Comparison of ENCODE assay signal across 15 cellular contexts in genomic region chr6:139698526-139699182, GRCh38.
DNase-seq lines count a peak whose midpoint lies in the region; ATAC-seq and TF ChIP-seq lines count a peak whose summit lies in the region.
"Had no signal": no experiment of that assay in that cellular context is flagged by ENCODE, and none has a peak within 500 bp of the region (broad histone marks: within the 10 kb centered on the region; RNA-seq: fewer than 3 reads in every experiment).

No MANE protein-coding gene starts in this region.

- H3K27ac Mint-ChIP-seq in stimulated activated naive CD8-positive, alpha-beta T cell treated with anti-CD3 and anti-CD28 coated beads, Interleukin-15, amount 100 ng/mL, for 72 hours: no peak overlapping the region
- H3K27ac Mint-ChIP-seq: activated CD8-positive, alpha-beta memory T cell treated with anti-CD3 and anti-CD28 coated beads, Interleukin-2, amount 10 ng/mL, durations not matched to agents 7 days and 5 days had no signal

- WGBS in heart left ventricle, 4 donors: 86 to 93% (median 92%) methylated on average over 3 of the region's 3 CpGs
- 42 to 50% methylated on average over 3 of the region's 3 CpGs for WGBS in upper lobe of left lung, 2 donors

- H3K9me3 ChIP-seq in heart left ventricle: peaks cover 0 to 6% (median 0%) of the 10 kb centered on the region in 12 donors
- no peaks in the 10 kb centered on the region for H3K9me3 ChIP-seq in upper lobe of left lung
- H3K9me3 ChIP-seq: ovary had no signal

- H3K4me1 Mint-ChIP-seq in stimulated activated naive CD8-positive, alpha-beta T cell treated with anti-CD3 and anti-CD28 coated beads, Interleukin-15, amount 100 ng/mL, for 72 hours: peaks cover 6% of the 10 kb centered on the region

- H3K4me1 ChIP-seq in heart left ventricle: peaks cover 0 to 5% (median 0%) of the 10 kb centered on the region in 12 donors
- peaks cover 4 to 12% (median 8%) of the 10 kb centered on the region in 4 donors for H3K4me1 ChIP-seq in upper lobe of left lung

- no peak overlapping the region for H3K27ac ChIP-seq in heart left ventricle
- H3K27ac ChIP-seq in upper lobe of left lung: peak overlapping the region in 3 of 4 donors; percentile 38 to 64 (median 61)
- H3K27ac ChIP-seq: ovary, VCaP had no signal

- H3K4me3 ChIP-seq in heart left ventricle (no peak overlapping the region), choroid plexus epithelial cell (ENCODE audit: low read depth, low read length) (no peak overlapping the region), upper lobe of left lung (no peak overlapping the region)
- H3K4me3 ChIP-seq: ovary had no signal

- DNase-seq in Right ventricle myocardium superior (no peak), heart left ventricle (no peak), choroid plexus epithelial cell (ENCODE audit: low read depth) (peak; percentile 22), left kidney (ENCODE audit: low read depth, low spot score) (peak; percentile 59), upper lobe of left lung (peak in 1 of 2 donors; percentile 58)
- no peak for DNase-seq in stimulated activated naive CD8-positive, alpha-beta T cell treated with anti-CD3 and anti-CD28 coated beads, Interleukin-15, amount 100 ng/mL, for 72 hours
- DNase-seq: activated CD8-positive, alpha-beta memory T cell treated with anti-CD3 and anti-CD28 coated beads, Interleukin-2, amount 10 ng/mL, durations not matched to agents 7 days and 5 days; activated naive CD4-positive, alpha-beta T cell treated with Interleukin-2 at 50 U/mL for 16 hours; caudate nucleus; NCI-H2107; NK-92 treated with Interleukin-12 subunit alpha and Interleukin-12 subunit beta, amount 100 ng/mL, for 24 hours had no signal

- ATAC-seq in Right ventricle myocardium superior (ENCODE audit: poor library complexity) (peak; percentile 63), heart left ventricle (no peak), upper lobe of left lung (ENCODE audit: low FRiP score in 2 of 2) (peak in 1 of 2 donors; percentile 58), HG03039 (IDR thresholded peaks at IDR 0.05; ENCODE audit: unreplicated experiment) (no peak), HG03045 (IDR thresholded peaks at IDR 0.05; ENCODE audit: unreplicated experiment) (no peak)
- no peak for ATAC-seq in stimulated activated naive CD8-positive, alpha-beta T cell treated with anti-CD3 and anti-CD28 coated beads, Interleukin-15, amount 100 ng/mL, for 72 hours
- ATAC-seq: activated CD8-positive, alpha-beta memory T cell treated with anti-CD3 and anti-CD28 coated beads, Interleukin-2, amount 10 ng/mL, durations not matched to agents 7 days and 5 days had no signal

- TF ChIP-seq POLR2A in heart left ventricle (IDR thresholded peaks at IDR 0.05): no peak
- no peak for TF ChIP-seq POLR2A in upper lobe of left lung (IDR thresholded peaks at IDR 0.05)

- no peaks in the 10 kb centered on the region for H3K36me3 ChIP-seq in heart left ventricle
- no peaks in the 10 kb centered on the region for H3K36me3 ChIP-seq in upper lobe of left lung
- H3K36me3 ChIP-seq: ovary had no signal

- no peaks in the 10 kb centered on the region for H3K27me3 Mint-ChIP-seq in stimulated activated naive CD8-positive, alpha-beta T cell treated with anti-CD3 and anti-CD28 coated beads, Interleukin-15, amount 100 ng/mL, for 72 hours
- H3K27me3 Mint-ChIP-seq: activated CD8-positive, alpha-beta memory T cell treated with anti-CD3 and anti-CD28 coated beads, Interleukin-2, amount 10 ng/mL, durations not matched to agents 7 days and 5 days had no signal

- H3K27me3 ChIP-seq in heart left ventricle (no peaks in the 10 kb centered on the region), upper lobe of left lung (no peaks in the 10 kb centered on the region)
- H3K27me3 ChIP-seq: ovary had no signal

- H3K4me3 Mint-ChIP-seq in stimulated activated naive CD8-positive, alpha-beta T cell treated with anti-CD3 and anti-CD28 coated beads, Interleukin-15, amount 100 ng/mL, for 72 hours: no peak overlapping the region
- H3K4me3 Mint-ChIP-seq: activated CD8-positive, alpha-beta memory T cell treated with anti-CD3 and anti-CD28 coated beads, Interleukin-2, amount 10 ng/mL, durations not matched to agents 7 days and 5 days had no signal

- intact Hi-C loops in Right ventricle myocardium superior (cut with DNase I) (no loop called here), heart left ventricle (cut with DNase I) (no loop called here)

- H3K9me3 Mint-ChIP-seq in stimulated activated naive CD8-positive, alpha-beta T cell treated with anti-CD3 and anti-CD28 coated beads, Interleukin-15, amount 100 ng/mL, for 72 hours: peaks cover 0 to 8% of the 10 kb centered on the region in 2 donors

- TF ChIP-seq CTCF in heart left ventricle (IDR thresholded peaks at IDR 0.05) (no peak), choroid plexus epithelial cell (conservative IDR thresholded peaks at IDR 0.05; ENCODE audit: low read depth, low read length) (no peak), upper lobe of left lung (IDR thresholded peaks at IDR 0.05) (no peak)

- no peak for TF ChIP-seq EP300 in upper lobe of left lung (IDR thresholded peaks at IDR 0.05)

Comparison
In these comparisons a context has a peak if more than half of its experiments do, and no peak if none do; other contexts are left out.
1. DNase-seq: peak in choroid plexus epithelial cell (single experiment) and left kidney (single experiment); none in Right ventricle myocardium superior (single experiment), heart left ventricle (0 of 5) and stimulated activated naive CD8-positive, alpha-beta T cell treated with anti-CD3 and anti-CD28 coated beads, Interleukin-15, amount 100 ng/mL, for 72 hours (0 of 2).
2. H3K27ac ChIP-seq: peak in upper lobe of left lung (3 of 4); none in heart left ventricle (0 of 12).